In genomic region chr10:69217119-69217754, GRCh38 we compare ENCODE assay signal across 14 cellular contexts. TPM values are rescaled to one million over a fixed set of nuclear protein-coding genes. Genes with fewer than 3 reads are reported as not detected.
A peak's percentile ranks its signal among the peaks of the same experiment; 100 is the strongest.
DNase-seq lines count a peak whose midpoint lies in the region; ATAC-seq and TF ChIP-seq lines count a peak whose summit lies in the region.
"Had no signal": no experiment of that assay in that cellular context is flagged by ENCODE, and none has a peak within 500 bp of the region (broad histone marks: within the 10 kb centered on the region; RNA-seq: fewer than 3 reads in every experiment).

No MANE protein-coding gene starts in this region.

- 78 to 84% methylated on average over 4 of the region's 4 CpGs for WGBS in aorta, 2 donors

- no peaks in the 10 kb centered on the region for H3K9me3 ChIP-seq in upper lobe of right lung
- peaks cover 1% of the 10 kb centered on the region for H3K9me3 ChIP-seq in aorta (ENCODE audit: control insufficient read depth, low read length)
- H3K9me3 ChIP-seq: HAP-1, vagina had no signal

- no peaks in the 10 kb centered on the region for H3K27me3 Mint-ChIP-seq in activated CD8-positive, alpha-beta memory T cell treated with anti-CD3 and anti-CD28 coated beads, Interleukin-2, amount 10 ng/mL, durations not matched to agents 7 days and 5 days
- no peaks in the 10 kb centered on the region for H3K27me3 Mint-ChIP-seq in osteocyte (ENCODE audit: unreplicated experiment)

- H3K4me1 ChIP-seq in foreskin keratinocyte (peaks cover 14% of the 10 kb centered on the region), upper lobe of right lung (peaks cover 19% of the 10 kb centered on the region), aorta (ENCODE audit: control insufficient read depth in 1 of 2, insufficient read depth in 2 of 2, low read length in 2 of 2) (no peaks in the 10 kb centered on the region)

- no peak overlapping the region for H3K27ac Mint-ChIP-seq in activated CD8-positive, alpha-beta memory T cell treated with anti-CD3 and anti-CD28 coated beads, Interleukin-2, amount 10 ng/mL, durations not matched to agents 7 days and 5 days
- H3K27ac Mint-ChIP-seq in osteocyte (ENCODE audit: unreplicated experiment) = no peak overlapping the region
- H3K27ac Mint-ChIP-seq: activated naive CD4-positive, alpha-beta T cell treated with anti-CD3 and anti-CD28 coated beads for 36 hours had no signal

- H3K27me3 ChIP-seq in foreskin keratinocyte (no peaks in the 10 kb centered on the region), upper lobe of right lung (no peaks in the 10 kb centered on the region), aorta (ENCODE audit: control insufficient read depth in 1 of 2, insufficient read depth in 2 of 2, low read length in 1 of 2) (no peaks in the 10 kb centered on the region)
- H3K27me3 ChIP-seq: vagina had no signal

- H3K4me3 ChIP-seq in upper lobe of right lung = no peak overlapping the region
- H3K4me3 ChIP-seq in aorta (ENCODE audit: low read length in 2 of 2) = no peak overlapping the region
- H3K4me3 ChIP-seq: HAP-1, vagina had no signal

- H3K36me3 Mint-ChIP-seq in activated CD8-positive, alpha-beta memory T cell treated with anti-CD3 and anti-CD28 coated beads, Interleukin-2, amount 10 ng/mL, durations not matched to agents 7 days and 5 days = peaks cover 16% of the 10 kb centered on the region
- no peaks in the 10 kb centered on the region for H3K36me3 Mint-ChIP-seq in osteocyte (ENCODE audit: unreplicated experiment)

- peak; percentile 35 for DNase-seq in activated CD8-positive, alpha-beta memory T cell treated with anti-CD3 and anti-CD28 coated beads for 24 hours
- no peak for DNase-seq in activated CD8-positive, alpha-beta memory T cell treated with anti-CD3 and anti-CD28 coated beads, Interleukin-2, amount 10 ng/mL, durations not matched to agents 7 days and 5 days
- DNase-seq in SW480 (ENCODE audit: low spot score) = peak; percentile 96
- peak; percentile 86 to 94 for DNase-seq in foreskin keratinocyte
- no peak for DNase-seq in upper lobe of right lung
- no peak for DNase-seq in osteocyte (ENCODE audit: extremely low spot score, unreplicated experiment)
- DNase-seq in aorta = no peak
- DNase-seq in NCI-H774 (lab: John Stamatoyannopoulos, UW) = no peak
- DNase-seq: activated naive CD4-positive, alpha-beta T cell treated with anti-CD3 and anti-CD28 coated beads for 36 hours; NCI-H446 treated with DMSO at 0.1 percent for 48 hours; T1000 had no signal

- TF ChIP-seq CTCF in foreskin keratinocyte (conservative IDR thresholded peaks at IDR 0.05) = no peak
- no peak for TF ChIP-seq CTCF in upper lobe of right lung (IDR thresholded peaks at IDR 0.05)
- no peak for TF ChIP-seq CTCF in osteocyte (IDR thresholded peaks at IDR 0.05)

- CTCF ChIA-PET in activated CD8-positive, alpha-beta memory T cell treated with anti-CD3 and anti-CD28 coated beads, Interleukin-2, amount 10 ng/mL, durations not matched to agents 7 days and 5 days (lab: Charles Lee) = interaction anchor here (1.0 to 8.2 kb wide), 4 partner anchors 9 to 191 kb away, joined by 3 to 65 read pairs (median 4); partner anchors contain the start of gene SUPV3L1

- H3K36me3 ChIP-seq in upper lobe of right lung (no peaks in the 10 kb centered on the region), aorta (ENCODE audit: control insufficient read depth in 1 of 2, insufficient read depth in 2 of 2, low read length in 1 of 2) (no peaks in the 10 kb centered on the region)
- H3K36me3 ChIP-seq: HAP-1, vagina had no signal

- H3K27ac ChIP-seq in foreskin keratinocyte (peak overlapping the region; percentile 82), upper lobe of right lung (no peak overlapping the region), aorta (ENCODE audit: low read depth in 1 of 2, low read length in 2 of 2) (no peak overlapping the region)
- H3K27ac ChIP-seq: vagina had no signal

- H3K9me3 Mint-ChIP-seq in activated CD8-positive, alpha-beta memory T cell treated with anti-CD3 and anti-CD28 coated beads, Interleukin-2, amount 10 ng/mL, durations not matched to agents 7 days and 5 days (ENCODE audit: low read depth) = peaks cover 5% of the 10 kb centered on the region
- peaks cover 7% of the 10 kb centered on the region for H3K9me3 Mint-ChIP-seq in osteocyte (ENCODE audit: unreplicated experiment)
- H3K9me3 Mint-ChIP-seq: activated naive CD4-positive, alpha-beta T cell treated with anti-CD3 and anti-CD28 coated beads for 36 hours had no signal

- peaks cover 54% of the 10 kb centered on the region for H3K4me1 Mint-ChIP-seq in activated CD8-positive, alpha-beta memory T cell treated with anti-CD3 and anti-CD28 coated beads, Interleukin-2, amount 10 ng/mL, durations not matched to agents 7 days and 5 days
- H3K4me1 Mint-ChIP-seq in osteocyte (ENCODE audit: unreplicated experiment) = peaks cover 16% of the 10 kb centered on the region

- H3K4me3 Mint-ChIP-seq in activated CD8-positive, alpha-beta memory T cell treated with anti-CD3 and anti-CD28 coated beads, Interleukin-2, amount 10 ng/mL, durations not matched to agents 7 days and 5 days = no peak overlapping the region
- no peak overlapping the region for H3K4me3 Mint-ChIP-seq in osteocyte (ENCODE audit: unreplicated experiment)
- H3K4me3 Mint-ChIP-seq: activated naive CD4-positive, alpha-beta T cell treated with anti-CD3 and anti-CD28 coated beads for 36 hours; neural crest cell had no signal

- intact Hi-C loops in upper lobe of right lung (cut with DNase I) (no loop called here), aorta (cut with DNase I) (no loop called here)

- ATAC-seq in activated CD8-positive, alpha-beta memory T cell treated with anti-CD3 and anti-CD28 coated beads, Interleukin-2, amount 10 ng/mL, durations not matched to agents 7 days and 5 days = no peak
- ATAC-seq in foreskin keratinocyte = peak; percentile 91
- peak; percentile 61 for ATAC-seq in upper lobe of right lung
- no peak for ATAC-seq in aorta (ENCODE audit: low FRiP score)

RNA-seq across cellular contexts. Expression of gene HKDC1, which starts 2.9 kb away (rescaled TPM):
- total RNA-seq in activated CD8-positive, alpha-beta memory T cell treated with anti-CD3 and anti-CD28 coated beads, Interleukin-2, amount 10 ng/mL, durations not matched to agents 7 days and 5 days = 1 to 10 TPM in 1 of 2 experiments, under 1 TPM in 1; 0.61 to 2.7 TPM
- total RNA-seq in foreskin keratinocyte = 0.48 and 0.71 TPM in 2 replicates
- polyA plus RNA-seq in foreskin keratinocyte = 0.50 and 0.91 TPM in 2 replicates
- 9.6 TPM for total RNA-seq in upper lobe of right lung
- total RNA-seq in osteocyte = 0.19 TPM in 1 of 2 replicates, not detected in the other
- not detected for total RNA-seq in aorta
- 1 to 10 TPM in 1 of 2 donors, not detected in 1; 3.1 TPM for polyA plus RNA-seq in aorta
- total RNA-seq: neural crest cell had no signal

RNA-seq across cellular contexts. Expression of gene SUPV3L1, which starts 37.2 kb away (rescaled TPM):
- 10 to 100 TPM; 46.9 to 59.0 TPM for total RNA-seq in activated CD8-positive, alpha-beta memory T cell treated with anti-CD3 and anti-CD28 coated beads, Interleukin-2, amount 10 ng/mL, durations not matched to agents 7 days and 5 days
- total RNA-seq in foreskin keratinocyte = 31.6 and 35.6 TPM in 2 replicates
- polyA plus RNA-seq in foreskin keratinocyte = 31.4 and 36.2 TPM in 2 replicates
- 21.0 TPM for total RNA-seq in upper lobe of right lung
- total RNA-seq in osteocyte = 27.3 and 30.5 TPM in 2 replicates
- 10 to 100 TPM; 21.4 to 28.2 TPM for total RNA-seq in aorta
- polyA plus RNA-seq in aorta = 10 to 100 TPM; 15.8 to 76.3 TPM

Comparison
In these comparisons a context has a peak if more than half of its experiments do, and no peak if none do; other contexts are left out.
1. DNase-seq: peak in activated CD8-positive, alpha-beta memory T cell treated with anti-CD3 and anti-CD28 coated beads for 24 hours (single experiment), SW480 (single experiment) and foreskin keratinocyte (2 of 2); none in activated CD8-positive, alpha-beta memory T cell treated with anti-CD3 and anti-CD28 coated beads, Interleukin-2, amount 10 ng/mL, durations not matched to agents 7 days and 5 days (single experiment), upper lobe of right lung (single experiment), osteocyte (single experiment), aorta (0 of 2) and NCI-H774 (single experiment).
2. ATAC-seq: peak in foreskin keratinocyte (single experiment) and upper lobe of right lung (single experiment); none in activated CD8-positive, alpha-beta memory T cell treated with anti-CD3 and anti-CD28 coated beads, Interleukin-2, amount 10 ng/mL, durations not matched to agents 7 days and 5 days (single experiment) and aorta (single experiment).